In the genomic region with DNA sequence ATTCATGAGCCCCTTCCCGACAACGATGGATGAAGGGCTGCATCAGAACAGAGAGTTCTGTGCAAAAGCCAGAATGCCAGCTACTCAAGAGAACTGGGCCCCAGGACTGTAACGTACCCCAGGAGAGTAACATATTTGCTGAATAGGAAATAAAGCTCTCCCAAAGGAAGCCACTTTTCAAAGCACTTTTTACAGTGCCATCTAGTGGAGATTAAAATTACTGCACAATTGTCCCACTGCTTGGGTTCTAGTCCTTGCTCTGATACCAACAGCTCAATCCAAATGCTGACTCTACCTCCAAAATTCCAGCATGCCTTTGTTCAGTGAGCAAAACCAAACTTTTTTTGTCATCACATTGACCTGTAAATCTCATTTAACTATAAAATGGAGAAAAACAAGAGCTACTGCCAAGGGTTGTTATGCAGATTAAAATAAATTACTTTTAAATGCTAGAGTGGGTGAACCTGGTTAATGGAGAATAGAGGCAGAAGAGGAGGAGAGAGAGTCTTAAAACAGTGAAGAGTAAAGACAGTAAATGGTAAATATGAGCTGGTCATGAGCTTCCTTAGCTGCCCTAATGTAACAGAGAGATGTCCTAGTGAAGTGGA, we compare ENCODE assay signal across 8 cellular contexts.
DNase-seq lines count a peak whose midpoint lies in the region; ATAC-seq, FAIRE-seq and TF ChIP-seq lines count a peak whose summit lies in the region.

No MANE protein-coding gene starts in this region.

- POLR2A ChIA-PET in activated CD8-positive, alpha-beta T cell treated with anti-CD3 and anti-CD28 coated beads for 36 hours (lab: Charles Lee): no interaction called here

- no peaks in the 10 kb centered on the region for H3K9me2 ChIP-seq in MM.1S (replicated peaks; ENCODE audit: insufficient read depth, low read length)

- no peaks in the 10 kb centered on the region for H3K36me3 Mint-ChIP-seq in activated CD8-positive, alpha-beta T cell treated with anti-CD3 and anti-CD28 coated beads for 36 hours (ENCODE audit: low read depth)

- no peak overlapping the region for H3K9ac ChIP-seq in MM.1S (ENCODE audit: low read length)

- H3K4me3 Mint-ChIP-seq in activated CD8-positive, alpha-beta T cell treated with anti-CD3 and anti-CD28 coated beads for 36 hours: no peak overlapping the region

- no peak overlapping the region for H3K4me3 ChIP-seq in MM.1S (ENCODE audit: low read length)

- DNase-seq in NCI-H510A treated with DMSO at 0.1 percent for 48 hours (lab: John Stamatoyannopoulos, UW) (peak; percentile 0), NCI-H510A (lab: John Stamatoyannopoulos, UW) (no peak), MM.1S (peak; percentile 54)
- no peak for DNase-seq in activated CD8-positive, alpha-beta T cell treated with anti-CD3 and anti-CD28 coated beads for 36 hours
- no peak for DNase-seq in stimulated activated naive CD4-positive, alpha-beta T cell (lab: John Stamatoyannopoulos, UW)
- DNase-seq in activated CD8-positive, alpha-beta memory T cell treated with anti-CD3 and anti-CD28 coated beads, Interleukin-2, amount 50 U/mL, for 48 hours: no peak

- H3K27ac Mint-ChIP-seq in activated CD8-positive, alpha-beta T cell treated with anti-CD3 and anti-CD28 coated beads for 36 hours: no peak overlapping the region

- H3K27me3 Mint-ChIP-seq in activated CD8-positive, alpha-beta T cell treated with anti-CD3 and anti-CD28 coated beads for 36 hours: peaks cover 10% of the 10 kb centered on the region

- no peaks in the 10 kb centered on the region for H3F3A ChIP-seq in MM.1S (ENCODE audit: insufficient read depth, low read length)

- no peak overlapping the region for H3K27ac ChIP-seq in MM.1S (ENCODE audit: low read length)

- no peaks in the 10 kb centered on the region for H3K9me3 Mint-ChIP-seq in activated CD8-positive, alpha-beta T cell treated with anti-CD3 and anti-CD28 coated beads for 36 hours

- FAIRE-seq in islet of Langerhans (lab: Jason Lieb, UNC): peak; percentile 93

- CTCF ChIA-PET in activated CD8-positive, alpha-beta T cell treated with anti-CD3 and anti-CD28 coated beads for 36 hours (lab: Charles Lee): interaction anchor here (0.8 to 4.8 kb wide), 32 partner anchors 9 to 969 kb away, joined by 3 to 54 read pairs (median 4); no protein-coding TSS in a partner anchor

- no peaks in the 10 kb centered on the region for H4K20me1 ChIP-seq in MM.1S (ENCODE audit: insufficient read depth, low read length)

- peak; percentile 76 for ATAC-seq in GM21576 (IDR thresholded peaks at IDR 0.05; ENCODE audit: unreplicated experiment)
- no peak for ATAC-seq in activated CD8-positive, alpha-beta T cell treated with anti-CD3 and anti-CD28 coated beads for 36 hours

- H3K4me1 Mint-ChIP-seq in activated CD8-positive, alpha-beta T cell treated with anti-CD3 and anti-CD28 coated beads for 36 hours (ENCODE audit: low read depth): no peaks in the 10 kb centered on the region

- no peak overlapping the region for H2AFZ ChIP-seq in MM.1S (ENCODE audit: low read length)

- peak; percentile 78 for TF ChIP-seq CTCF in MM.1S (IDR thresholded peaks at IDR 0.05; ENCODE audit: low read length)
- TF ChIP-seq CTCF in activated CD8-positive, alpha-beta T cell treated with anti-CD3 and anti-CD28 coated beads for 36 hours (IDR thresholded peaks at IDR 0.05): peak; percentile 81

- no peaks in the 10 kb centered on the region for H3K4me1 ChIP-seq in MM.1S (ENCODE audit: low read length)

- no peaks in the 10 kb centered on the region for H3K36me3 ChIP-seq in MM.1S (replicated peaks; ENCODE audit: insufficient read depth, low read length)

- H3K4me2 ChIP-seq in MM.1S (ENCODE audit: low read depth, low read length): no peak overlapping the region

- no peaks in the 10 kb centered on the region for H3K79me2 ChIP-seq in MM.1S (ENCODE audit: low read length)

- H3K27me3 ChIP-seq in MM.1S (replicated peaks; ENCODE audit: insufficient read depth, low read length): no peaks in the 10 kb centered on the region

- no peaks in the 10 kb centered on the region for H3K9me3 ChIP-seq in MM.1S (replicated peaks; ENCODE audit: insufficient read depth, low read length)

- intact Hi-C loops in activated CD8-positive, alpha-beta T cell treated with anti-CD3 and anti-CD28 coated beads for 36 hours (cut with micrococcal nuclease): no loop called here

Comparison
In these comparisons a context has a peak if more than half of its experiments do, and no peak if none do; other contexts are left out.
1. DNase-seq: peak in NCI-H510A treated with DMSO at 0.1 percent for 48 hours (single experiment) and MM.1S (single experiment); none in NCI-H510A (single experiment), activated CD8-positive, alpha-beta T cell treated with anti-CD3 and anti-CD28 coated beads for 36 hours (single experiment), stimulated activated naive CD4-positive, alpha-beta T cell (0 of 6) and activated CD8-positive, alpha-beta memory T cell treated with anti-CD3 and anti-CD28 coated beads, Interleukin-2, amount 50 U/mL, for 48 hours (single experiment).